13 cellular contexts compared by ENCODE assay signal in the genomic region with DNA sequence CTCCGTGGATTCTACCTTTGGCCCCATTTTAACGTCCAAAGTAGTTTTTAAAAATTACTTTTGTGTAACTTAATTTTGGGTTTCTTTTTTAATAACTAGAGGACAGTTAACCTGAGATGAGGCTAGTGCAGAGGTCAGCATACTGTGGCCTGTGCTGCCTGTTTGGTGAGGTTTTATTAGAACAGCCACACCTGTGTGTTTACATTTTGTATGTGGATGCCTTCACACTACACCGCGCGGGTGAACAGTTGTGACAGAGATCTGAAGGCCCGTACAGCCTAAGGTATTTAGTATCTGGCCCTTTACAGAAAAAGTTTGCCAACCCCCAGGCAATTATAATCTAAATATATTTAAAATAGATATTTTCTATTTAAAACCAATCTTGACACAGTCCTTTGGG. TPM values are rescaled to one million over a fixed set of nuclear protein-coding genes. Genes with fewer than 3 reads are reported as not detected.
DNase-seq lines count a peak whose midpoint lies in the region; ATAC-seq and TF ChIP-seq lines count a peak whose summit lies in the region.
"Had no signal": no experiment of that assay in that cellular context is flagged by ENCODE, and none has a peak within 500 bp of the region (broad histone marks: within the 10 kb centered on the region; RNA-seq: fewer than 3 reads in every experiment).

No MANE protein-coding gene starts in this region.

- no peaks in the 10 kb centered on the region for H3K27me3 Mint-ChIP-seq in stimulated activated naive CD8-positive, alpha-beta T cell treated with anti-CD3 and anti-CD28 coated beads, Interleukin-15, Interleukin-2, amounts not matched to agents 100 ng/mL and 50 ng/mL, for 24 hours
- H3K27me3 Mint-ChIP-seq in stimulated activated naive CD8-positive, alpha-beta T cell treated with anti-CD3 and anti-CD28 coated beads, Interleukin-15, amount 100 ng/mL, for 72 hours: no peaks in the 10 kb centered on the region

- H3K4me1 Mint-ChIP-seq in stimulated activated naive CD8-positive, alpha-beta T cell treated with anti-CD3 and anti-CD28 coated beads, Interleukin-15, Interleukin-2, amounts not matched to agents 100 ng/mL and 50 ng/mL, for 24 hours (ENCODE audit: low read depth): peaks cover 43% of the 10 kb centered on the region
- peaks cover 96% of the 10 kb centered on the region for H3K4me1 Mint-ChIP-seq in stimulated activated naive CD8-positive, alpha-beta T cell treated with anti-CD3 and anti-CD28 coated beads, Interleukin-15, amount 100 ng/mL, for 72 hours

- H3K4me1 ChIP-seq in RWPE2 (ENCODE audit: insufficient read depth, poor library complexity, severe bottlenecking): peaks cover 27% of the 10 kb centered on the region

- H3K4me3 ChIP-seq in RWPE2 (ENCODE audit: severe bottlenecking): no peak overlapping the region
- H3K4me3 ChIP-seq: PC-9 had no signal

- intact Hi-C loops in left colon (cut with DNase I, micrococcal nuclease): no loop called here

- peaks cover 98% of the 10 kb centered on the region for H3K36me3 ChIP-seq in RWPE2 (ENCODE audit: low read depth)

- peaks cover 90% of the 10 kb centered on the region for H3K36me3 Mint-ChIP-seq in stimulated activated naive CD8-positive, alpha-beta T cell treated with anti-CD3 and anti-CD28 coated beads, Interleukin-15, Interleukin-2, amounts not matched to agents 100 ng/mL and 50 ng/mL, for 24 hours (ENCODE audit: low read depth)

- H3K9me3 ChIP-seq in RWPE2 (ENCODE audit: severe bottlenecking): no peaks in the 10 kb centered on the region

- H3K27ac Mint-ChIP-seq in stimulated activated naive CD8-positive, alpha-beta T cell treated with anti-CD3 and anti-CD28 coated beads, Interleukin-15, Interleukin-2, amounts not matched to agents 100 ng/mL and 50 ng/mL, for 24 hours: peak overlapping the region; percentile 67
- H3K27ac Mint-ChIP-seq in stimulated activated naive CD8-positive, alpha-beta T cell treated with anti-CD3 and anti-CD28 coated beads, Interleukin-15, amount 100 ng/mL, for 72 hours: no peak overlapping the region

- no peak for DNase-seq in stimulated activated naive CD8-positive, alpha-beta T cell treated with anti-CD3 and anti-CD28 coated beads, Interleukin-15, amount 100 ng/mL, for 72 hours
- no peak for DNase-seq in RWPE2 (ENCODE audit: low spot score)
- DNase-seq in left colon: no peak
- no peak for DNase-seq in Kasumi-1 (lab: John Stamatoyannopoulos, UW)
- DNase-seq in NCI-H2171 (lab: John Stamatoyannopoulos, UW): no peak
- DNase-seq: COR-L47, H7, IMR-90, NCI-H1694, NCI-H2107, PC-9 had no signal

- H3K9me3 Mint-ChIP-seq in stimulated activated naive CD8-positive, alpha-beta T cell treated with anti-CD3 and anti-CD28 coated beads, Interleukin-15, Interleukin-2, amounts not matched to agents 100 ng/mL and 50 ng/mL, for 24 hours: no peaks in the 10 kb centered on the region
- no peaks in the 10 kb centered on the region for H3K9me3 Mint-ChIP-seq in stimulated activated naive CD8-positive, alpha-beta T cell treated with anti-CD3 and anti-CD28 coated beads, Interleukin-15, amount 100 ng/mL, for 72 hours

- no peak overlapping the region for H3K4me3 Mint-ChIP-seq in stimulated activated naive CD8-positive, alpha-beta T cell treated with anti-CD3 and anti-CD28 coated beads, Interleukin-15, Interleukin-2, amounts not matched to agents 100 ng/mL and 50 ng/mL, for 24 hours
- H3K4me3 Mint-ChIP-seq in stimulated activated naive CD8-positive, alpha-beta T cell treated with anti-CD3 and anti-CD28 coated beads, Interleukin-15, amount 100 ng/mL, for 72 hours: peak overlapping the region in 1 of 2 donors; percentile 5

- no peak for TF ChIP-seq CTCF in RWPE2 (IDR thresholded peaks at IDR 0.05; ENCODE audit: poor library complexity, severe bottlenecking)

- peak overlapping the region; percentile 38 for H3K27ac ChIP-seq in RWPE2 (ENCODE audit: poor library complexity, severe bottlenecking)
- H3K27ac ChIP-seq: PC-9 had no signal

- no peaks in the 10 kb centered on the region for H3K27me3 ChIP-seq in RWPE2 (ENCODE audit: insufficient read depth, poor library complexity, severe bottlenecking)

- ATAC-seq in stimulated activated naive CD8-positive, alpha-beta T cell treated with anti-CD3 and anti-CD28 coated beads, Interleukin-15, amount 100 ng/mL, for 72 hours: no peak
- ATAC-seq in RWPE2 (ENCODE audit: low read depth): no peak
- ATAC-seq in left colon: peak; percentile 79
- no peak for ATAC-seq in GM19351 (IDR thresholded peaks at IDR 0.05; ENCODE audit: unreplicated experiment)

RNA-seq across cellular contexts. Expression of a gene that starts 46.9 kb away (rescaled TPM):
- total RNA-seq in left colon: 10 to 100 TPM; 16.7 to 28.1 TPM
